In the genomic region with DNA sequence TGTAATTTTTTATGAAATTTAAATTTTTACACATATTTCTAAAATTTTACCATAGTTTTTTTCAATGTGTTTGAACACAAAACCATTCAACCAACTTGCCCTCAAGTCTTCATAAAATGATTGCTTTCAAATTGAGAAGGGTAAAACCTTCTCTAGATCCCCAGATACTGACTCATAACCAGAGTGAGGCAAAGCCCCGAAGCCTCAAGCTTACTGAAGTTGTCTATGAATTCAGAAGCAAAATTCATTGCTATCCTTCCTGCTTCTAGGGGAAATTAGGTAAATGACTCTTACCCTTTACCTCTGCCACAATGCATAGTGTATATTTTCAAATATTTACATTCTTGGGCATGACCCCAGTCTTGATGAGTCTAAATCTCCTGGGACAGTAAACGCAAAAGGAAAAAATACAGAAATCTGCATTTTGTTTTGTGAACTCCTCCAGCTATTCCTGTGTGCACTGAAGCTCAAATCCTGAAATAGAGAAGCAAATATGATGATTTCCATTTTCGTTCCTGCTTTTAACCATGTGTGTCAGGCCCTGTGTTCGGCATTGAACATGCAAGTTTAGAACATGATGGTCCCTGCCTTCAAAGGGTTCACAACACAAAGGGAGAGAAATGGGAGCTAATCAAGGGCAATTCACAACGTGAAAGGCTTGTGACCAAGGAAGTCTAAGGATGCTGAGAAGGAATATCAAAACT, we compare ENCODE assay signal across 16 cellular contexts.
DNase-seq lines count a peak whose midpoint lies in the region; ATAC-seq and TF ChIP-seq lines count a peak whose summit lies in the region.
"Had no signal": no experiment of that assay in that cellular context is flagged by ENCODE, and none has a peak within 500 bp of the region (broad histone marks: within the 10 kb centered on the region; RNA-seq: fewer than 3 reads in every experiment).

No MANE protein-coding gene starts in this region.

- no peaks in the 10 kb centered on the region for H3K27me3 ChIP-seq in WERI-Rb-1 (ENCODE audit: insufficient read depth, low read depth, severe bottlenecking)
- H3K27me3 ChIP-seq: neural progenitor cell, upper lobe of right lung had no signal

- H3K4me3 Mint-ChIP-seq in activated T-cell treated with anti-CD3 and anti-CD28 coated beads, Interleukin-2, amount 50 U/mL, for 72 hours: no peak overlapping the region
- H3K4me3 Mint-ChIP-seq in stimulated activated naive B cell treated with anti-CD40 and anti-IgM and Interleukin-4, amounts not matched to agents 10 μg/mL and 1 μg/mL and 100 μg/mL, for 72 hours: no peak overlapping the region
- H3K4me3 Mint-ChIP-seq: activated CD4-positive, alpha-beta T cell treated with anti-CD3 and anti-CD28 coated beads, Interleukin-2, amount 10 ng/mL, durations not matched to agents 7 days and 5 days; neural progenitor cell had no signal

- H3K27ac Mint-ChIP-seq in activated T-cell treated with anti-CD3 and anti-CD28 coated beads, Interleukin-2, amount 50 U/mL, for 72 hours: no peak overlapping the region
- no peak overlapping the region for H3K27ac Mint-ChIP-seq in stimulated activated naive B cell treated with anti-CD40 and anti-IgM and Interleukin-4, amounts not matched to agents 10 μg/mL and 1 μg/mL and 100 μg/mL, for 72 hours
- H3K27ac Mint-ChIP-seq: activated CD4-positive, alpha-beta T cell treated with anti-CD3 and anti-CD28 coated beads, Interleukin-2, amount 10 ng/mL, durations not matched to agents 7 days and 5 days; neural progenitor cell had no signal

- H3K9me3 Mint-ChIP-seq in activated T-cell treated with anti-CD3 and anti-CD28 coated beads, Interleukin-2, amount 50 U/mL, for 72 hours: no peaks in the 10 kb centered on the region
- no peaks in the 10 kb centered on the region for H3K9me3 Mint-ChIP-seq in stimulated activated naive B cell treated with anti-CD40 and anti-IgM and Interleukin-4, amounts not matched to agents 10 μg/mL and 1 μg/mL and 100 μg/mL, for 72 hours
- H3K9me3 Mint-ChIP-seq: activated CD4-positive, alpha-beta T cell treated with anti-CD3 and anti-CD28 coated beads, Interleukin-2, amount 10 ng/mL, durations not matched to agents 7 days and 5 days; neural progenitor cell had no signal

- H3K36me3 ChIP-seq in WERI-Rb-1: no peaks in the 10 kb centered on the region
- H3K36me3 ChIP-seq: neural progenitor cell, upper lobe of right lung had no signal

- DNase-seq in activated T-cell treated with anti-CD3 and anti-CD28 coated beads, Interleukin-2, amount 50 U/mL, for 72 hours: peak; percentile 13 to 15
- DNase-seq in activated T-cell treated with anti-CD3 and anti-CD28 coated beads, Interleukin-2, amount 50 U/mL, for 48 hours: no peak
- DNase-seq in stimulated activated naive B cell treated with anti-CD40 and anti-IgM and Interleukin-4, amounts not matched to agents 10 μg/mL and 1 μg/mL and 100 μg/mL, for 72 hours: peak; percentile 9
- DNase-seq in caudate nucleus (lab: John Stamatoyannopoulos, UW): no peak
- DNase-seq in WERI-Rb-1: no peak
- no peak for DNase-seq in NCI-H82 (lab: John Stamatoyannopoulos, UW)
- DNase-seq: activated CD4-positive, alpha-beta T cell treated with anti-CD3 and anti-CD28 coated beads, Interleukin-2, amount 10 ng/mL, durations not matched to agents 7 days and 5 days; Kasumi-1; upper lobe of right lung had no signal

- H3K4me3 ChIP-seq in WERI-Rb-1 (ENCODE audit: low read depth, low read length): no peak overlapping the region
- H3K4me3 ChIP-seq: A549, lung, neural progenitor cell, skin epidermis, upper lobe of right lung had no signal

- TF ChIP-seq CTCF in WERI-Rb-1 (IDR thresholded peaks at IDR 0.05; ENCODE audit: low read depth, low read length): no peak

- H3K36me3 Mint-ChIP-seq in activated T-cell treated with anti-CD3 and anti-CD28 coated beads, Interleukin-2, amount 50 U/mL, for 72 hours (ENCODE audit: insufficient read depth in 2 of 2): no peaks in the 10 kb centered on the region
- no peaks in the 10 kb centered on the region for H3K36me3 Mint-ChIP-seq in stimulated activated naive B cell treated with anti-CD40 and anti-IgM and Interleukin-4, amounts not matched to agents 10 μg/mL and 1 μg/mL and 100 μg/mL, for 72 hours
- H3K36me3 Mint-ChIP-seq: neural progenitor cell had no signal

- no peak overlapping the region for H3K27ac ChIP-seq in caudate nucleus (ENCODE audit: low read depth, low read length)
- H3K27ac ChIP-seq in WERI-Rb-1: no peak overlapping the region
- H3K27ac ChIP-seq: A549, epithelial cell of prostate, neural progenitor cell, skin epidermis, upper lobe of right lung had no signal

- H3K9me3 ChIP-seq in WERI-Rb-1 (ENCODE audit: severe bottlenecking): no peaks in the 10 kb centered on the region
- H3K9me3 ChIP-seq: A549, upper lobe of right lung had no signal

- no peaks in the 10 kb centered on the region for H3K4me1 Mint-ChIP-seq in activated T-cell treated with anti-CD3 and anti-CD28 coated beads, Interleukin-2, amount 50 U/mL, for 72 hours (ENCODE audit: low read depth)
- H3K4me1 Mint-ChIP-seq in stimulated activated naive B cell treated with anti-CD40 and anti-IgM and Interleukin-4, amounts not matched to agents 10 μg/mL and 1 μg/mL and 100 μg/mL, for 72 hours: peaks cover 2 to 5% of the 10 kb centered on the region in 2 donors
- H3K4me1 Mint-ChIP-seq: activated CD4-positive, alpha-beta T cell treated with anti-CD3 and anti-CD28 coated beads, Interleukin-2, amount 10 ng/mL, durations not matched to agents 7 days and 5 days had no signal

- peaks cover 13% of the 10 kb centered on the region for H3K27me3 Mint-ChIP-seq in activated T-cell treated with anti-CD3 and anti-CD28 coated beads, Interleukin-2, amount 50 U/mL, for 72 hours (ENCODE audit: low read depth)
- peaks cover 0 to 4% of the 10 kb centered on the region in 2 donors for H3K27me3 Mint-ChIP-seq in stimulated activated naive B cell treated with anti-CD40 and anti-IgM and Interleukin-4, amounts not matched to agents 10 μg/mL and 1 μg/mL and 100 μg/mL, for 72 hours

- peak in 1 of 2 donors; percentile 47 for ATAC-seq in activated T-cell treated with anti-CD3 and anti-CD28 coated beads, Interleukin-2, amount 50 U/mL, for 72 hours (replicated peaks in 1 of 2)
- ATAC-seq in GM21526 (IDR thresholded peaks at IDR 0.05; ENCODE audit: low FRiP score, unreplicated experiment): peak; percentile 93
- peak; percentile 70 for ATAC-seq in HG03045 (IDR thresholded peaks at IDR 0.05; ENCODE audit: unreplicated experiment)
- ATAC-seq in stimulated activated naive B cell treated with anti-CD40 and anti-IgM and Interleukin-4, amounts not matched to agents 10 μg/mL and 1 μg/mL and 100 μg/mL, for 72 hours (replicated peaks): peak; percentile 89 to 92
- ATAC-seq: A549, upper lobe of right lung had no signal

Comparison
In these comparisons a context has a peak if more than half of its experiments do, and no peak if none do; other contexts are left out.
1. DNase-seq: peak in activated T-cell treated with anti-CD3 and anti-CD28 coated beads, Interleukin-2, amount 50 U/mL, for 72 hours (2 of 2) and stimulated activated naive B cell treated with anti-CD40 and anti-IgM and Interleukin-4, amounts not matched to agents 10 μg/mL and 1 μg/mL and 100 μg/mL, for 72 hours (single experiment); none in activated T-cell treated with anti-CD3 and anti-CD28 coated beads, Interleukin-2, amount 50 U/mL, for 48 hours (0 of 2), caudate nucleus (0 of 61), WERI-Rb-1 (single experiment) and NCI-H82 (single experiment).